In the genomic region with DNA sequence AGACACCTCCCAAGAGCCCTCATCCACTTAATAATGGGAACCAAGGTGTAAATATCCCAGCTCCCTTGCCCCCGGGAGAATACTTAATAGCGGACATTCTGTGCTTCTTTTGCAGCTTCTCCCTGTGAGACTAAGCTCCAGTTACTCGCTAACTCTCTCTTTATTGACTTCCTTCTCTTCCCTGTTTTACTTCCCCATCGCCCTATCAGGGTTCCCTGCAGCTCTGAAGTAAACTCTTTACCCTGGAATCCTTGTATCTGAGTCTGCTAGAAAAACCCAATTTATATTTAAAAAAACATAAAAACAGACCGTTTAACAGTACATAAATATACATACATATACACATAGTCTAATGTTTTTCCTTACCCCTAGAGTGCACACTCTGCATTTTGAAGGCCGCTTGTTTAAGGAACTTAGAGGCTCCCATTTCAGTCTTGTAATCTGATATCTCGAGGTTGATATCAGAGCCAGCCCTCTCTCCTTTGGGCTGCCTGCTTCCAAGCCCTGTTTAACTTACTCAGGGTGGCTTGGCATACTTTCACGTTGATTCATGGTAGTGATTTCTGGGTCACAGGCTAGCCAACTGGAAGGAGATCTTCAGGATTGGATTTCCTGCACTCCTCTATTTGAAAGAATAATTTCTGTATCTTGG, we compare ENCODE assay signal across 8 cellular contexts.
DNase-seq lines count a peak whose midpoint lies in the region; ATAC-seq and TF ChIP-seq lines count a peak whose summit lies in the region.

No MANE protein-coding gene starts in this region.

- no peak overlapping the region for H3K27ac Mint-ChIP-seq in CD4-positive, alpha-beta T cell

- H2AFZ ChIP-seq in mammary epithelial cell (ENCODE audit: low read depth, low read length), result no peak overlapping the region

- H3K4me2 ChIP-seq in mammary epithelial cell (ENCODE audit: insufficient read depth, low read depth, low read length), result peak overlapping the region; percentile 43

- H3K27me3 ChIP-seq in BJ (ENCODE audit: control insufficient read depth, insufficient read depth, low read length) (no peaks in the 10 kb centered on the region), HUES64 (ENCODE audit: insufficient read depth, low read length) (no peaks in the 10 kb centered on the region), mammary epithelial cell (ENCODE audit: insufficient read depth, low read length) (no peaks in the 10 kb centered on the region)
- H3K27me3 ChIP-seq in CD4-positive, alpha-beta T cell (ENCODE audit: control insufficient read depth, insufficient read depth, low read length), result no peaks in the 10 kb centered on the region

- H3K36me3 Mint-ChIP-seq in CD4-positive, alpha-beta T cell (ENCODE audit: low read depth), result no peaks in the 10 kb centered on the region

- no peaks in the 10 kb centered on the region for H3K9me3 Mint-ChIP-seq in CD4-positive, alpha-beta T cell

- H3K9me3 ChIP-seq in HUES64 (ENCODE audit: insufficient read depth, low read depth, low read length) (no peaks in the 10 kb centered on the region), mammary epithelial cell (replicated peaks; ENCODE audit: insufficient read depth, low read length) (no peaks in the 10 kb centered on the region)
- no peaks in the 10 kb centered on the region for H3K9me3 ChIP-seq in CD4-positive, alpha-beta T cell (ENCODE audit: control insufficient read depth, low read length)

- TF ChIP-seq CTCF in BJ (IDR thresholded peaks at IDR 0.05; ENCODE audit: insufficient read depth, low read depth, low read length) (no peak), mammary epithelial cell (conservative IDR thresholded peaks at IDR 0.05 in 1 of 2, IDR thresholded peaks at IDR 0.05 in 1 of 2; ENCODE audit: extremely low read depth in 1 of 2, insufficient read depth in 1 of 2, low read depth in 1 of 2, low read length in 2 of 2) (no peak)
- TF ChIP-seq CTCF in CD4-positive, alpha-beta T cell (IDR thresholded peaks at IDR 0.05), result no peak

- H3K4me3 ChIP-seq in BJ (ENCODE audit: low read depth, low read length) (no peak overlapping the region), HUES64 (ENCODE audit: low read length) (peak overlapping the region; percentile 16; the same call in 1 of the 2 replicates), mammary epithelial cell (replicated peaks in 1 of 3; ENCODE audit: insufficient read depth in 1 of 3, low read depth in 2 of 3, low read length in 3 of 3) (no peak overlapping the region)

- intact Hi-C loops in mammary epithelial cell (cut with micrococcal nuclease), result no loop called here
- intact Hi-C loops in CD4-positive, alpha-beta T cell (cut with DNase I, micrococcal nuclease), result no loop called here

- H3K4me3 Mint-ChIP-seq in CD4-positive, alpha-beta T cell, result no peak overlapping the region

- CTCF ChIA-PET in BJ (lab: Yijun Ruan, JAX) (interaction anchor here (0.9 to 1.2 kb wide), 2 partner anchors 31 to 110 kb away, joined by 3 read pairs; no protein-coding TSS in a partner anchor), mammary epithelial cell (lab: Charles Lee; ENCODE audit: low non-redundant PET) (no interaction called here)
- CTCF ChIA-PET in CD4-positive, alpha-beta T cell (lab: Charles Lee), result no interaction called here

- H3K27ac ChIP-seq in HUES64 (ENCODE audit: low read depth, low read length) (peak overlapping the region; percentile 51; the same call in 1 of the 2 replicates), mammary epithelial cell (ENCODE audit: insufficient read depth, low read depth, low read length) (peak overlapping the region; percentile 60)
- no peak overlapping the region for H3K27ac ChIP-seq in CD4-positive, alpha-beta T cell (ENCODE audit: low read depth, low read length)

- no peak overlapping the region for H3K9ac ChIP-seq in HUES64 (ENCODE audit: low read depth, low read length)
- H3K9ac ChIP-seq in mammary epithelial cell (ENCODE audit: insufficient read depth, low read length), result no peak overlapping the region

- in situ Hi-C loops in mammary epithelial cell (cut with MboI; ENCODE audit: low sequenced_read_pairs in 2 of 2), result no loop called here

- H3K36me3 ChIP-seq in BJ (ENCODE audit: control insufficient read depth, insufficient read depth, low read length), result no peaks in the 10 kb centered on the region
- H3K36me3 ChIP-seq in HUES64 (ENCODE audit: insufficient read depth, low read length), result no peaks in the 10 kb centered on the region
- H3K36me3 ChIP-seq in mammary epithelial cell (ENCODE audit: insufficient read depth, low read length), result no peaks in the 10 kb centered on the region

- BruUV-seq in mammary epithelial cell (replicated peaks; lab: Mats Ljungman, UMichigan), result no TSS peak

- H3K79me2 ChIP-seq in mammary epithelial cell (ENCODE audit: insufficient read depth, low read length), result peaks cover 14% of the 10 kb centered on the region

- no peaks in the 10 kb centered on the region for H3K27me3 Mint-ChIP-seq in CD4-positive, alpha-beta T cell

- peaks cover 18% of the 10 kb centered on the region for H3K4me1 ChIP-seq in HUES64 (ENCODE audit: insufficient read depth, low read length)
- H3K4me1 ChIP-seq in mammary epithelial cell (ENCODE audit: insufficient read depth, low read length), result peaks cover 45% of the 10 kb centered on the region

- no peak for ATAC-seq in CD4-positive, alpha-beta T cell (ENCODE audit: poor library complexity)

- 41% methylated on average over 7 of the region's 8 CpGs for WGBS in HUES64
- 35% methylated on average over 8 of the region's 8 CpGs for WGBS in mammary epithelial cell (ENCODE audit: low coverage, missing lambda C conversion rate)

- H4K20me1 ChIP-seq in mammary epithelial cell (ENCODE audit: insufficient read depth, low read length), result no peaks in the 10 kb centered on the region

- peak; percentile 39 for DNase-seq in BJ (ENCODE audit: low read depth)
- peak; percentile 78 for DNase-seq in mammary epithelial cell
- DNase-seq in mucosa of gallbladder (ENCODE audit: low spot score), result peak; percentile 33
- no peak for DNase-seq in HuH-7.5 (ENCODE audit: low spot score)
- no peak for DNase-seq in NCI-H345 (lab: John Stamatoyannopoulos, UW)
- DNase-seq in CD4-positive, alpha-beta T cell, result no peak
- no peak for DNase-seq in central memory CD4-positive, alpha-beta T cell

- POLR2A ChIA-PET in BJ (lab: Charles Lee), result no interaction called here
- POLR2A ChIA-PET in CD4-positive, alpha-beta T cell (lab: Charles Lee), result no interaction called here

- H3K4me1 Mint-ChIP-seq in CD4-positive, alpha-beta T cell (ENCODE audit: low read depth), result no peaks in the 10 kb centered on the region

- dilution Hi-C loops in mammary epithelial cell (cut with HindIII; ENCODE audit: low sequenced_read_pairs), result loop anchor here (5.0 kb wide), 1 partner anchor 32 kb away; no protein-coding TSS in a partner anchor

Comparison
In these comparisons a context has a peak if more than half of its experiments do, and no peak if none do; other contexts are left out.
1. DNase-seq: peak in BJ (single experiment), mammary epithelial cell (single experiment) and mucosa of gallbladder (single experiment); none in HuH-7.5 (single experiment), NCI-H345 (single experiment), CD4-positive, alpha-beta T cell (0 of 10) and central memory CD4-positive, alpha-beta T cell (single experiment).